In genomic region chr16:52235186-52235585, GRCh38 we compare ENCODE assay signal across 7 cellular contexts.
"Had no signal": no experiment of that assay in that cellular context is flagged by ENCODE, and none has a peak within 500 bp of the region (broad histone marks: within the 10 kb centered on the region; RNA-seq: fewer than 3 reads in every experiment).

No MANE protein-coding gene starts in this region.

- DNase-seq: IMR-90, KBM-7, KG1 had no signal

- H3K4me1 Mint-ChIP-seq: IgD-negative memory B cell had no signal

- H3K27ac Mint-ChIP-seq: IgD-negative memory B cell had no signal

- H3K4me3 ChIP-seq: K562 had no signal

- H3K27ac ChIP-seq: HL-60 had no signal

- H3K4me3 Mint-ChIP-seq: IgD-negative memory B cell had no signal

- ATAC-seq: HepG2, K562 had no signal

- H3K36me3 Mint-ChIP-seq: IgD-negative memory B cell had no signal
